18 cellular contexts compared by ENCODE assay signal in the genomic region with DNA sequence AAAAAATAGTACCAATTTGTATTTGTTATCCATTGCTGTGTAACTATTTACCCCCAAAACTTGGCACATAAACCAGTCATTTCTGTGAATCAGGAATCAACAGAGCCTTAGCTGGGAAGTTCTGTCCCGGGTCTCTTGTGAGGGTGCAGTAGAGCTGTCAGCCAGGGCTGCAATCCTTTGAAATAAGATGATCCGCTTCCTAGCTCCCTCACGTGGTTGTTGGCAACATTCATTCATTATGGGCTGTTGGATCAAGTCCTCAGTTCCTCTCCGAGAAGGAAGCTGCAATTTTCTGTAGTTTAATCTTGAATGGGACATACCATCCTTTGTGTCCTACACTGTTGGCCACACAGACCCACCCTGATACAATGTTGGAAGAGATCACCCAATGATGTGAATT.
DNase-seq lines count a peak whose midpoint lies in the region; ATAC-seq and TF ChIP-seq lines count a peak whose summit lies in the region.
"Had no signal": no experiment of that assay in that cellular context is flagged by ENCODE, and none has a peak within 500 bp of the region (broad histone marks: within the 10 kb centered on the region; RNA-seq: fewer than 3 reads in every experiment).

No MANE protein-coding gene starts in this region.

- H3K4me3 Mint-ChIP-seq in WTC11: no peak overlapping the region
- no peak overlapping the region for H3K4me3 Mint-ChIP-seq in activated CD8-positive, alpha-beta memory T cell treated with anti-CD3 and anti-CD28 coated beads, Interleukin-2, amount 10 ng/mL, durations not matched to agents 7 days and 5 days
- H3K4me3 Mint-ChIP-seq: B cell; CD4-positive, alpha-beta T cell had no signal

- intact Hi-C loops in head of caudate nucleus (cut with DNase I): no loop called here

- no peaks in the 10 kb centered on the region for H3K27me3 ChIP-seq in H7 (ENCODE audit: control insufficient read depth, insufficient read depth, low read length)

- H3K36me3 ChIP-seq in H7 (replicated peaks; ENCODE audit: control insufficient read depth, insufficient read depth, low read length): no peaks in the 10 kb centered on the region

- ATAC-seq in WTC11 (peak; percentile 76), GM19463 (IDR thresholded peaks at IDR 0.05; ENCODE audit: unreplicated experiment) (no peak)
- ATAC-seq in activated CD8-positive, alpha-beta memory T cell treated with anti-CD3 and anti-CD28 coated beads, Interleukin-2, amount 10 ng/mL, durations not matched to agents 7 days and 5 days: no peak
- ATAC-seq: HCT116 had no signal

- no peaks in the 10 kb centered on the region for H3K4me1 Mint-ChIP-seq in WTC11
- H3K4me1 Mint-ChIP-seq in activated CD8-positive, alpha-beta memory T cell treated with anti-CD3 and anti-CD28 coated beads, Interleukin-2, amount 10 ng/mL, durations not matched to agents 7 days and 5 days: no peaks in the 10 kb centered on the region
- H3K4me1 Mint-ChIP-seq: B cell had no signal

- POLR2A ChIA-PET in WTC11 (lab: Charles Lee): no interaction called here

- no peak for TF ChIP-seq CTCF in WTC11 (IDR thresholded peaks at IDR 0.05)

- H3K9me3 Mint-ChIP-seq in WTC11: no peaks in the 10 kb centered on the region
- no peaks in the 10 kb centered on the region for H3K9me3 Mint-ChIP-seq in activated CD8-positive, alpha-beta memory T cell treated with anti-CD3 and anti-CD28 coated beads, Interleukin-2, amount 10 ng/mL, durations not matched to agents 7 days and 5 days (ENCODE audit: low read depth)

- H3K27me3 Mint-ChIP-seq in WTC11 (ENCODE audit: low read depth): no peaks in the 10 kb centered on the region
- H3K27me3 Mint-ChIP-seq in activated CD8-positive, alpha-beta memory T cell treated with anti-CD3 and anti-CD28 coated beads, Interleukin-2, amount 10 ng/mL, durations not matched to agents 7 days and 5 days: no peaks in the 10 kb centered on the region
- H3K27me3 Mint-ChIP-seq: B cell; CD4-positive, alpha-beta T cell had no signal

- CTCF ChIA-PET in WTC11 (lab: Charles Lee): interaction anchor here (1.1 to 1.6 kb wide), 3 partner anchors 750 to 830 kb away, joined by 3 to 5 read pairs (median 3); no protein-coding TSS in a partner anchor
- CTCF ChIA-PET in activated CD8-positive, alpha-beta memory T cell treated with anti-CD3 and anti-CD28 coated beads, Interleukin-2, amount 10 ng/mL, durations not matched to agents 7 days and 5 days (lab: Charles Lee): no interaction called here

- H3K4me3 ChIP-seq in H7 (ENCODE audit: insufficient read depth, low read depth, low read length): no peak overlapping the region

- DNase-seq in EH (ENCODE audit: low read depth) (peak; percentile 9), H7 (peak; percentile 13), WTC11 (ENCODE audit: low spot score) (no peak), iPS-NIHi11 (ENCODE audit: low spot score) (peak; percentile 59), head of caudate nucleus (no peak)
- DNase-seq in activated CD8-positive, alpha-beta memory T cell treated with anti-CD3 and anti-CD28 coated beads, Interleukin-2, amount 10 ng/mL, durations not matched to agents 7 days and 5 days: no peak
- DNase-seq: C1 segment of cervical spinal cord; Calu3; CD4-positive, alpha-beta T cell; DMS153; DMS79 treated with DMSO at 0.1 percent for 48 hours; GDM1; GOT3; IMR-90; KBM-7 had no signal

- H3K36me3 Mint-ChIP-seq in WTC11: no peaks in the 10 kb centered on the region
- no peaks in the 10 kb centered on the region for H3K36me3 Mint-ChIP-seq in activated CD8-positive, alpha-beta memory T cell treated with anti-CD3 and anti-CD28 coated beads, Interleukin-2, amount 10 ng/mL, durations not matched to agents 7 days and 5 days

- H3K27ac Mint-ChIP-seq in WTC11: no peak overlapping the region
- no peak overlapping the region for H3K27ac Mint-ChIP-seq in activated CD8-positive, alpha-beta memory T cell treated with anti-CD3 and anti-CD28 coated beads, Interleukin-2, amount 10 ng/mL, durations not matched to agents 7 days and 5 days
- H3K27ac Mint-ChIP-seq: B cell; CD4-positive, alpha-beta T cell had no signal

TF ChIP-seq in WTC11, 78 proteins besides CTCF, POLR2A, EP300 and RAD21:
- TF ChIP-seq, protein P1, sequence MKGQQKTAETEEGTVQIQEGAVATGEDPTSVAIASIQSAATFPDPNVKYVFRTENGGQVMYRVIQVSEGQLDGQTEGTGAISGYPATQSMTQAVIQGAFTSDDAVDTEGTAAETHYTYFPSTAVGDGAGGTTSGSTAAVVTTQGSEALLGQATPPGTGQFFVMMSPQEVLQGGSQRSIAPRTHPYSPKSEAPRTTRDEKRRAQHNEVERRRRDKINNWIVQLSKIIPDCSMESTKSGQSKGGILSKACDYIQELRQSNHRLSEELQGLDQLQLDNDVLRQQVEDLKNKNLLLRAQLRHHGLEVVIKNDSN (CRISPR knock-in tag; IDR thresholded peaks at IDR 0.05): peak; percentile 20; the same call in 1 of the 2 replicates
- TF ChIP-seq MXD4 (CRISPR knock-in tag; IDR thresholded peaks at IDR 0.05; ENCODE audit: borderline replicate concordance) (no peak), ZNF423 (CRISPR knock-in tag; IDR thresholded peaks at IDR 0.05) (no peak)
- TF ChIP-seq, protein P2, sequence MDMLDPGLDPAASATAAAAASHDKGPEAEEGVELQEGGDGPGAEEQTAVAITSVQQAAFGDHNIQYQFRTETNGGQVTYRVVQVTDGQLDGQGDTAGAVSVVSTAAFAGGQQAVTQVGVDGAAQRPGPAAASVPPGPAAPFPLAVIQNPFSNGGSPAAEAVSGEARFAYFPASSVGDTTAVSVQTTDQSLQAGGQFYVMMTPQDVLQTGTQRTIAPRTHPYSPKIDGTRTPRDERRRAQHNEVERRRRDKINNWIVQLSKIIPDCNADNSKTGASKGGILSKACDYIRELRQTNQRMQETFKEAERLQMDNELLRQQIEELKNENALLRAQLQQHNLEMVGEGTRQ (CRISPR knock-in tag; IDR thresholded peaks at IDR 0.05): peak; percentile 18; the same call in 1 of the 2 replicates

Comparison
In these comparisons a context has a peak if more than half of its experiments do, and no peak if none do; other contexts are left out.
1. DNase-seq: peak in EH (single experiment), H7 (single experiment) and iPS-NIHi11 (single experiment); none in WTC11 (single experiment), activated CD8-positive, alpha-beta memory T cell treated with anti-CD3 and anti-CD28 coated beads, Interleukin-2, amount 10 ng/mL, durations not matched to agents 7 days and 5 days (single experiment) and head of caudate nucleus (0 of 42).